ENCODE assay signal across 8 cellular contexts in the genomic region with DNA sequence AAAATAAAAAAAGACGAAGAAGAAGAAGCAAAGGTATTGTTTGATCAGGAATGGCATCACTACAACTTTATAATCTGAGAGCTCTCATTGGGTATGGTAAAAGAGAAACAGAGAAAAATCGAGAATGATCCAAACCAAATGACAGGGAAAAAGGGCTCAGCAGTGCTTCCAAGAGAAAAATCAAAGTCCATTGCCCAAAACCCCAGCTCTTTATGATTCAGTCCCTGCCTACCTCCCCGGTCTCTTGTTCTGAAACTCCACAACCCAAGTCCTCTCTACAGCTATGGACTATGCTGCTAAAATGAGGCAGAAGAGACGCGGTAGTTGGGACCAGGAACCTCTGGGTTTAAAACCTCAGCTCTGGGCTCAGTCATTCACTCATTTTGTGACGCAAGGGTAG.
"Had no signal": no experiment of that assay in that cellular context is flagged by ENCODE, and none has a peak within 500 bp of the region (broad histone marks: within the 10 kb centered on the region; RNA-seq: fewer than 3 reads in every experiment).

No MANE protein-coding gene starts in this region.

- DNase-seq: IMR-90, KBM-7, KG1 had no signal

- H3K4me2 ChIP-seq: KMS-11 had no signal

- H3K27me3 Mint-ChIP-seq: IgD-negative memory B cell had no signal

- ATAC-seq: K562 had no signal

- H3K4me3 Mint-ChIP-seq: IgD-negative memory B cell had no signal

- H3K27ac Mint-ChIP-seq: IgD-negative memory B cell had no signal

- H3K9ac ChIP-seq: KMS-11 had no signal

- H3K4me1 Mint-ChIP-seq: IgD-negative memory B cell had no signal

- H3K4me3 ChIP-seq: K562 had no signal

- FAIRE-seq: HTR-8/SVneo, K562 had no signal

- H3K27ac ChIP-seq: HL-60, KMS-11 had no signal

- H3K36me3 Mint-ChIP-seq: IgD-negative memory B cell had no signal
